8 cellular contexts compared by ENCODE assay signal in the genomic region with DNA sequence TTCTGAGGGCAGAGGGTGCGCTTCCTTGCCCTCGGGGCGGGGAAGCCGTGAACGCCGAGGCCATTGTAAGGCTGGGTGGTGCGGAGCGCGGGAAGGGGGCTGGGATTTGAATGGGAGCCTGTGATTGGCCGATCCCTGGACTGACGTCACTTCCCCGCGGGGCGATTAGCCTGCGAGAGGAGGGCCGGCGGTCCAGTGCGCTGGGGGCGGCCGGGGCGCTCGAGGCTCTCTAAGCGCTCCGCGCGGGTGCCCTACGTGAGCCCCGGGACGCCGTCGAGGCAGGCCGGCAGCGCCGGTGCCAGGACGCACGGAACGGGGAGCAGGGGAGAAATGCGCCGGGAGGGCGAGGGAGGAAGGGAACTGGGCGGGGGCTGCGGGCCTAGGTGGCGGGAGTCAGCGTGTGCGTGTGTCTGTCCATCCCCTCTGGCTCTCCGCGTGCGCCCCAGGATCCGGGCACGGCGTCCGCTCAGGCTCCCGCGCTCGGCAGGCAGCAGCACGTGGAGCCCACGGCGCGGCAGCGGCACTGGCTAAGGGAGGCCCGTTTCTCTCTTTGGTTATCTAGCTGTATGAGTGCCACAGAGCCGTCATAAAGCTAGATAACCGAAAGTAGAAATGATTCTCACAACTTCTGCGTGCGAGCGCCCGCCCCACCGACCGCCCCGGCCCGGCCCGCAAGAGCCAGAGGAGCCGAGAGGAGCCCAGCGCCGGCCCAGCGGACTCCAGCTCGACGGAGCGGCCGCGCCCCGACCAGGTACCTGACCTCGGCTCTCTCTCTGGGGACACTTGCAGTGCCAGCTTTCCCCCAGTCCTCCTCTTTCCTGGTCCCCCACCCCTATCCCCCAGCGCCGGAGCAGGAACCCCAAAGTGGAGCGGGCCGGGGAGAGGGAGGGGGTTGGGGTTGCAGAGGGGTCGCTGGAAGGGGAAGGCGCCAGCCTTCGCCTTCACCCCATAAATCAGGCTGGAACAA. TPM values are rescaled to one million over a fixed set of nuclear protein-coding genes. Genes with fewer than 3 reads are reported as not detected.
DNase-seq lines count a peak whose midpoint lies in the region; ATAC-seq and TF ChIP-seq lines count a peak whose summit lies in the region.

No MANE protein-coding gene starts in this region.

- H3K9me3 Mint-ChIP-seq in dendritic cell treated with granulocyte-macrophage colony-stimulating factor and Interleukin-4, amounts not matched to agents 40 ng/mL and 50 ng/mL, for 4 days: no peaks in the 10 kb centered on the region
- no peaks in the 10 kb centered on the region for H3K9me3 Mint-ChIP-seq in progenitor cell of endocrine pancreas (ENCODE audit: low read depth)

- H3K27me3 Mint-ChIP-seq in dendritic cell treated with granulocyte-macrophage colony-stimulating factor and Interleukin-4, amounts not matched to agents 40 ng/mL and 50 ng/mL, for 4 days: peaks cover 96% of the 10 kb centered on the region
- peaks cover 86% of the 10 kb centered on the region for H3K27me3 Mint-ChIP-seq in progenitor cell of endocrine pancreas

- peaks cover 72% of the 10 kb centered on the region for H3K4me1 Mint-ChIP-seq in dendritic cell treated with granulocyte-macrophage colony-stimulating factor and Interleukin-4, amounts not matched to agents 40 ng/mL and 50 ng/mL, for 4 days (ENCODE audit: low read depth)
- no peaks in the 10 kb centered on the region for H3K4me1 Mint-ChIP-seq in progenitor cell of endocrine pancreas (ENCODE audit: low read depth)

- H3K36me3 Mint-ChIP-seq in dendritic cell treated with granulocyte-macrophage colony-stimulating factor and Interleukin-4, amounts not matched to agents 40 ng/mL and 50 ng/mL, for 4 days (ENCODE audit: low read depth): no peaks in the 10 kb centered on the region
- no peaks in the 10 kb centered on the region for H3K36me3 Mint-ChIP-seq in progenitor cell of endocrine pancreas (ENCODE audit: insufficient read depth)

- TF ChIP-seq CTCF in progenitor cell of endocrine pancreas (IDR thresholded peaks at IDR 0.05; ENCODE audit: unreplicated experiment) (no peak), GM13976 (IDR thresholded peaks at IDR 0.05; ENCODE audit: borderline replicate concordance, control extremely low read depth, extremely low read depth, insufficient read depth, missing control alignments) (no peak)

- no peak for ATAC-seq in HG03045 (IDR thresholded peaks at IDR 0.05; ENCODE audit: unreplicated experiment)

- no peak overlapping the region for H3K27ac Mint-ChIP-seq in dendritic cell treated with granulocyte-macrophage colony-stimulating factor and Interleukin-4, amounts not matched to agents 40 ng/mL and 50 ng/mL, for 4 days
- H3K27ac Mint-ChIP-seq in progenitor cell of endocrine pancreas: no peak overlapping the region

- in situ Hi-C loops in GM13976 (cut with MboI; ENCODE audit: low sequenced_read_pairs, unreplicated experiment): no loop called here

- peak overlapping the region; percentile 60 for H3K4me3 Mint-ChIP-seq in dendritic cell treated with granulocyte-macrophage colony-stimulating factor and Interleukin-4, amounts not matched to agents 40 ng/mL and 50 ng/mL, for 4 days
- H3K4me3 Mint-ChIP-seq in progenitor cell of endocrine pancreas (ENCODE audit: low read depth): peak overlapping the region; percentile 21

- intact Hi-C loops in dendritic cell treated with granulocyte-macrophage colony-stimulating factor and Interleukin-4, amounts not matched to agents 40 ng/mL and 50 ng/mL, for 4 days (cut with micrococcal nuclease): loop anchor here (5.0 kb wide), 1 partner anchor 40 kb away; no protein-coding TSS in a partner anchor

- peak; percentile 46 for DNase-seq in DMS 273 (lab: John Stamatoyannopoulos, UW; ENCODE audit: unreplicated experiment)
- no peak for DNase-seq in DMS 273 treated with DMSO at 0.1 percent for 48 hours (lab: John Stamatoyannopoulos, UW)
- peak; percentile 76 to 94 for DNase-seq in NCI-H526 (lab: John Stamatoyannopoulos, UW)
- DNase-seq in progenitor cell of endocrine pancreas (ENCODE audit: low spot score, unreplicated experiment): no peak
- DNase-seq in GM13976 (ENCODE audit: low spot score): no peak
- DNase-seq in A172 (ENCODE audit: low spot score): no peak

RNA-seq across cellular contexts. Expression of gene POLG, which starts 33.1 kb away (rescaled TPM):
- total RNA-seq in progenitor cell of endocrine pancreas: 69.3 and 156 TPM in 2 replicates
- 40.2 and 46.5 TPM in 2 replicates for total RNA-seq in A172 (2014; rRNA removed; shearing (Covaris generic))

Comparison
In these comparisons a context has a peak if more than half of its experiments do, and no peak if none do; other contexts are left out.
1. DNase-seq: peak in DMS 273 (single experiment) and NCI-H526 (2 of 2); none in DMS 273 treated with DMSO at 0.1 percent for 48 hours (single experiment), progenitor cell of endocrine pancreas (single experiment), GM13976 (single experiment) and A172 (single experiment).